Comparison of ENCODE assay signal across 8 cellular contexts in genomic region chr19:41860419-41861097, GRCh38. TPM values are rescaled to one million over a fixed set of nuclear protein-coding genes. Genes with fewer than 3 reads are reported as not detected.
DNase-seq lines count a peak whose midpoint lies in the region; ATAC-seq and TF ChIP-seq lines count a peak whose summit lies in the region.

No MANE protein-coding gene starts in this region.

- ATAC-seq in SK-N-SH treated with all-trans-retinoic acid at 6 μM for 48 hours, result no peak
- ATAC-seq in HG03378 (IDR thresholded peaks at IDR 0.05; ENCODE audit: unreplicated experiment), result no peak

- H3K27me3 ChIP-seq in SK-N-SH (ENCODE audit: insufficient read depth), result peaks cover 9% of the 10 kb centered on the region; the same call in 1 of the 2 replicates
- no peaks in the 10 kb centered on the region for H3K27me3 ChIP-seq in prostate gland (replicated peaks; ENCODE audit: insufficient read depth)

- peak overlapping the region; percentile 88 for H3K4me2 ChIP-seq in SK-N-SH

- H3K36me3 ChIP-seq in SK-N-SH (replicated peaks in 1 of 2; ENCODE audit: control insufficient read depth in 1 of 2, insufficient read depth in 2 of 2, low read length in 1 of 2), result peaks cover 45 to 50% of the 10 kb centered on the region in 2 experiments
- H3K36me3 ChIP-seq in prostate gland, result peaks cover 2 to 8% of the 10 kb centered on the region in 2 donors

- H3K4me3 ChIP-seq in SK-N-SH (ENCODE audit: low read depth in 2 of 2, low read length in 1 of 2), result peak overlapping the region; percentile 83 to 93
- H3K4me3 ChIP-seq in fibroblast of the aortic adventitia (ENCODE audit: low read depth, low read length), result peak overlapping the region; percentile 98
- H3K4me3 ChIP-seq in prostate gland, result peak overlapping the region; percentile 93 to 99

- TF ChIP-seq RAD21 in SK-N-SH (IDR thresholded peaks at IDR 0.05; ENCODE audit: low read length), result no peak

- no peaks in the 10 kb centered on the region for H3K9me3 Mint-ChIP-seq in activated CD4-positive, alpha-beta T cell treated with anti-CD3 and anti-CD28 coated beads, Interleukin-2, amount 10 ng/mL, durations not matched to agents 7 days and 5 days

- peaks cover 55% of the 10 kb centered on the region for H3K79me2 ChIP-seq in SK-N-SH (ENCODE audit: insufficient read depth)

- no peak for TF ChIP-seq EP300 in SK-N-SH (IDR thresholded peaks at IDR 0.05; ENCODE audit: borderline replicate concordance in 1 of 2, low read depth in 1 of 2, low read length in 1 of 2)

- H4K20me1 ChIP-seq in SK-N-SH (ENCODE audit: insufficient read depth), result peaks cover 44% of the 10 kb centered on the region

- peaks cover 47% of the 10 kb centered on the region for H3K36me3 Mint-ChIP-seq in activated CD4-positive, alpha-beta T cell treated with anti-CD3 and anti-CD28 coated beads, Interleukin-2, amount 10 ng/mL, durations not matched to agents 7 days and 5 days (ENCODE audit: low read depth)

- peak overlapping the region; percentile 97 to 99 for H3K27ac ChIP-seq in SK-N-SH (ENCODE audit: low read depth in 2 of 2, low read length in 1 of 2)
- H3K27ac ChIP-seq in prostate gland, result peak overlapping the region; percentile 96

- H3K4me3 Mint-ChIP-seq in activated CD4-positive, alpha-beta T cell treated with anti-CD3 and anti-CD28 coated beads, Interleukin-2, amount 10 ng/mL, durations not matched to agents 7 days and 5 days, result peak overlapping the region; percentile 79

- POLR2A ChIA-PET in SK-N-SH (lab: Yijun Ruan, JAX), result interaction anchor here (0.7 to 2.1 kb wide), 12 partner anchors 10 to 131 kb away, joined by 3 to 14 read pairs (median 4); partner anchors contain the start of gene RABAC1
- POLR2A ChIA-PET in activated CD4-positive, alpha-beta T cell treated with anti-CD3 and anti-CD28 coated beads, Interleukin-2, amount 10 ng/mL, durations not matched to agents 7 days and 5 days (lab: Charles Lee), result interaction anchor here (1.1 to 2.4 kb wide), 3 partner anchors 8 to 26 kb away, joined by 5 to 11 read pairs (median 5); no protein-coding TSS in a partner anchor

- H3K4me1 ChIP-seq in SK-N-SH (ENCODE audit: control insufficient read depth in 1 of 2, insufficient read depth in 2 of 2, low read depth in 1 of 2, low read length in 1 of 2), result peaks cover 39 to 42% of the 10 kb centered on the region in 2 experiments
- peaks cover 9% of the 10 kb centered on the region for H3K4me1 ChIP-seq in prostate gland (replicated peaks)

- intact Hi-C loops in prostate gland (cut with DNase I), result loop anchor here (5.0 kb wide), 1 partner anchor 97 kb away; the partner anchor contains the start of gene RABAC1

- peaks cover 22% of the 10 kb centered on the region for H3F3A ChIP-seq in SK-N-SH (replicated peaks; ENCODE audit: insufficient read depth)

- CTCF ChIA-PET in SK-N-SH (lab: Yijun Ruan, JAX), result interaction anchor here (1.1 to 3.1 kb wide), 9 partner anchors 13 to 97 kb away, joined by 3 to 21 read pairs (median 8); partner anchors contain the start of genes ARHGEF1 and RABAC1
- CTCF ChIA-PET in activated CD4-positive, alpha-beta T cell treated with anti-CD3 and anti-CD28 coated beads, Interleukin-2, amount 10 ng/mL, durations not matched to agents 7 days and 5 days (lab: Charles Lee), result interaction anchor here (0.5 to 3.3 kb wide), 18 partner anchors 10 to 616 kb away, joined by 3 to 27 read pairs (median 5); partner anchors contain the start of genes ARHGEF1 and RABAC1

- no peak for TF ChIP-seq POLR2A in prostate gland (IDR thresholded peaks at IDR 0.05)

- H3K27ac Mint-ChIP-seq in activated CD4-positive, alpha-beta T cell treated with anti-CD3 and anti-CD28 coated beads, Interleukin-2, amount 10 ng/mL, durations not matched to agents 7 days and 5 days, result peak overlapping the region; percentile 94

- H3K9me2 ChIP-seq in SK-N-SH, result no peaks in the 10 kb centered on the region

- H2AFZ ChIP-seq in SK-N-SH (ENCODE audit: low read depth), result no peak overlapping the region

- H3K9ac ChIP-seq in SK-N-SH, result peak overlapping the region; percentile 98

- H3K4me1 Mint-ChIP-seq in activated CD4-positive, alpha-beta T cell treated with anti-CD3 and anti-CD28 coated beads, Interleukin-2, amount 10 ng/mL, durations not matched to agents 7 days and 5 days, result peaks cover 48% of the 10 kb centered on the region

- no peak for TF ChIP-seq CTCF in SK-N-SH (IDR thresholded peaks at IDR 0.05)
- no peak for TF ChIP-seq CTCF in fibroblast of the aortic adventitia (IDR thresholded peaks at IDR 0.05; ENCODE audit: insufficient read depth, low read length)
- no peak for TF ChIP-seq CTCF in prostate gland (IDR thresholded peaks at IDR 0.05)

- H3K27me3 Mint-ChIP-seq in activated CD4-positive, alpha-beta T cell treated with anti-CD3 and anti-CD28 coated beads, Interleukin-2, amount 10 ng/mL, durations not matched to agents 7 days and 5 days, result peaks cover 2% of the 10 kb centered on the region

- DNase-seq in SK-N-SH, result peak; percentile 14
- DNase-seq in activated CD4-positive, alpha-beta T cell treated with anti-CD3 and anti-CD28 coated beads, Interleukin-2, amount 10 ng/mL, durations not matched to agents 7 days and 5 days, result no peak
- peak; percentile 57 for DNase-seq in fibroblast of the aortic adventitia (ENCODE audit: low read depth)
- no peak for DNase-seq in prostate gland (ENCODE audit: low spot score)
- no peak for DNase-seq in ACHN
- no peak for DNase-seq in SIG-M5 treated with dmso at 0.1 percent for 504 hours (lab: John Stamatoyannopoulos, UW; ENCODE audit: unreplicated experiment)

- H3K9me3 ChIP-seq in SK-N-SH (no peaks in the 10 kb centered on the region), prostate gland (no peaks in the 10 kb centered on the region)

- 3% methylated on average over 21 of the region's 45 CpGs for WGBS in SK-N-SH (ENCODE audit: low lambda C conversion rate)
- under 1% methylated on average over 29 of the region's 45 CpGs for WGBS in prostate gland

- in situ Hi-C loops in ACHN (cut with HindIII; ENCODE audit: low pct_ligation_motif_present, low pct_unique_long_range_greater_than_20kb, low sequenced_read_pairs), result no loop called here

TF ChIP-seq in SK-N-SH, 30 proteins besides CTCF, POLR2A, EP300 and RAD21 (continues in another document):
- no peak for TF ChIP-seq YY1 (IDR thresholded peaks at IDR 0.05; ENCODE audit: low read depth)

TF ChIP-seq in SK-N-SH treated with all-trans-retinoic acid at 6 μM for 48 hours, 23 proteins besides CTCF, POLR2A, EP300 and RAD21 (continues in another document):
- TF ChIP-seq BACH2 (CRISPR knock-in tag; IDR thresholded peaks at IDR 0.05; ENCODE audit: borderline replicate concordance) (no peak), ZC3H10 (CRISPR knock-in tag; IDR thresholded peaks at IDR 0.05) (no peak), POU6F1 (CRISPR knock-in tag; IDR thresholded peaks at IDR 0.05; ENCODE audit: borderline replicate concordance, low read depth) (no peak), CSDC2 (CRISPR knock-in tag; IDR thresholded peaks at IDR 0.05) (no peak)

RNA-seq across cellular contexts. Expression of gene RPS19, which starts 0.5 kb away (rescaled TPM):
- 2,819 and 3,310 TPM in 2 replicates for polyA plus RNA-seq in SK-N-SH (2012; rRNA removed)
- polyA plus RNA-seq in SK-N-SH (2012; cell fraction: cytosol; rRNA removed), result 1,050 and 3,295 TPM in 2 replicates
- polyA plus RNA-seq in SK-N-SH (2012; cell fraction: nucleus; rRNA removed), result 465 and 1,192 TPM in 2 replicates
- total RNA-seq in activated CD4-positive, alpha-beta T cell treated with anti-CD3 and anti-CD28 coated beads, Interleukin-2, amount 10 ng/mL, durations not matched to agents 7 days and 5 days, result 1,000 to 10,000 TPM; 2,679 to 3,011 TPM
- total RNA-seq in fibroblast of the aortic adventitia (ENCODE audit: low replicate concordance) (827 and 1,080 TPM in 2 replicates), prostate gland (1,000 to 10,000 TPM; 1,179 to 1,248 TPM)

RNA-seq across cellular contexts. Expression of gene DMRTC2, which starts 15.7 kb away (rescaled TPM):
- polyA plus RNA-seq in SK-N-SH (2012; rRNA removed), result not detected in 2 replicates
- not detected in 2 replicates for polyA plus RNA-seq in SK-N-SH (2012; cell fraction: cytosol; rRNA removed)
- polyA plus RNA-seq in SK-N-SH (2012; cell fraction: nucleus; rRNA removed), result not detected in 2 replicates
- not detected for total RNA-seq in activated CD4-positive, alpha-beta T cell treated with anti-CD3 and anti-CD28 coated beads, Interleukin-2, amount 10 ng/mL, durations not matched to agents 7 days and 5 days
- total RNA-seq in fibroblast of the aortic adventitia (ENCODE audit: low replicate concordance) (not detected in 2 replicates), prostate gland (1 to 10 TPM in 1 of 2 donors, not detected in 1; 9.6 TPM)

RNA-seq across cellular contexts. Expression of gene LYPD4, which starts 16.1 kb away (rescaled TPM):
- polyA plus RNA-seq in SK-N-SH (2012; rRNA removed), result not detected in 2 replicates
- polyA plus RNA-seq in SK-N-SH (2012; cell fraction: cytosol; rRNA removed), result not detected in 2 replicates
- not detected in 2 replicates for polyA plus RNA-seq in SK-N-SH (2012; cell fraction: nucleus; rRNA removed)
- total RNA-seq in activated CD4-positive, alpha-beta T cell treated with anti-CD3 and anti-CD28 coated beads, Interleukin-2, amount 10 ng/mL, durations not matched to agents 7 days and 5 days, result not detected
- total RNA-seq in fibroblast of the aortic adventitia (ENCODE audit: low replicate concordance) (not detected in 2 replicates), prostate gland (1 to 10 TPM in 1 of 2 donors, not detected in 1; 6.6 TPM)

RNA-seq across cellular contexts. Expression of gene CD79A, which starts 16.5 kb away (rescaled TPM):
- polyA plus RNA-seq in SK-N-SH (2012; rRNA removed), result 0.20 and 0.31 TPM in 2 replicates
- polyA plus RNA-seq in SK-N-SH (2012; cell fraction: cytosol; rRNA removed), result 0.08 and 0.12 TPM in 2 replicates
- 0.23 and 0.28 TPM in 2 replicates for polyA plus RNA-seq in SK-N-SH (2012; cell fraction: nucleus; rRNA removed)
- 1 to 10 TPM; 2.9 to 4.7 TPM for total RNA-seq in activated CD4-positive, alpha-beta T cell treated with anti-CD3 and anti-CD28 coated beads, Interleukin-2, amount 10 ng/mL, durations not matched to agents 7 days and 5 days
- total RNA-seq in fibroblast of the aortic adventitia (ENCODE audit: low replicate concordance), result 0.09 TPM in 1 of 2 replicates, not detected in the other
- under 1 TPM in 1 of 2 donors, not detected in 1; 0.59 TPM for total RNA-seq in prostate gland

RNA-seq across cellular contexts. Expression of gene ARHGEF1, which starts 22.4 kb away (rescaled TPM):
- 67.3 and 102 TPM in 2 replicates for polyA plus RNA-seq in SK-N-SH (2012; rRNA removed)
- 35.5 and 50.9 TPM in 2 replicates for polyA plus RNA-seq in SK-N-SH (2012; cell fraction: cytosol; rRNA removed)
- polyA plus RNA-seq in SK-N-SH (2012; cell fraction: nucleus; rRNA removed), result 244 and 278 TPM in 2 replicates
- total RNA-seq in activated CD4-positive, alpha-beta T cell treated with anti-CD3 and anti-CD28 coated beads, Interleukin-2, amount 10 ng/mL, durations not matched to agents 7 days and 5 days, result 100 to 1,000 TPM; 663 to 761 TPM
- total RNA-seq in fibroblast of the aortic adventitia (ENCODE audit: low replicate concordance), result 26.8 and 57.6 TPM in 2 replicates
- total RNA-seq in prostate gland, result 10 to 100 TPM; 57.1 to 65.6 TPM

Comparison
In these comparisons a context has a peak if more than half of its experiments do, and no peak if none do; other contexts are left out.
1. DNase-seq: peak in SK-N-SH (single experiment) and fibroblast of the aortic adventitia (single experiment); none in activated CD4-positive, alpha-beta T cell treated with anti-CD3 and anti-CD28 coated beads, Interleukin-2, amount 10 ng/mL, durations not matched to agents 7 days and 5 days (single experiment), prostate gland (single experiment), ACHN (single experiment) and SIG-M5 treated with dmso at 0.1 percent for 504 hours (single experiment).
2. Peak in every context shown above with its lines, with median percentiles within 50 percentile points of each other: H3K4me3 ChIP-seq.